8 cellular contexts compared by ENCODE assay signal in genomic region chr3:10010546-10011465, GRCh38. TPM values are rescaled to one million over a fixed set of nuclear protein-coding genes. Genes with fewer than 3 reads are reported as not detected.
DNase-seq lines count a peak whose midpoint lies in the region; ATAC-seq and TF ChIP-seq lines count a peak whose summit lies in the region.

No MANE protein-coding gene starts in this region.

- H3K36me3 ChIP-seq in endocrine pancreas (ENCODE audit: control insufficient read depth, insufficient read depth, low read length) = no peaks in the 10 kb centered on the region

- no peak for TF ChIP-seq CTCF in HL-60 (IDR thresholded peaks at IDR 0.05; ENCODE audit: insufficient read depth, low read length)

- no peaks in the 10 kb centered on the region for H3K9me3 ChIP-seq in endocrine pancreas (ENCODE audit: control insufficient read depth, low read length)

- no peaks in the 10 kb centered on the region for H3K27me3 ChIP-seq in HL-60 (ENCODE audit: insufficient read depth, poor library complexity, severe bottlenecking)
- H3K27me3 ChIP-seq in endocrine pancreas (ENCODE audit: control insufficient read depth, insufficient read depth, low read length) = no peaks in the 10 kb centered on the region

- H3K27ac ChIP-seq in HL-60 (replicated peaks) = no peak overlapping the region

- ATAC-seq in GM19468 (IDR thresholded peaks at IDR 0.05; ENCODE audit: extremely low read depth, unreplicated experiment) = peak; percentile 66

- peak overlapping the region; percentile 52 for H3K4me3 ChIP-seq in HL-60 (replicated peaks; ENCODE audit: insufficient read depth, low read length)
- H3K4me3 ChIP-seq in endocrine pancreas (ENCODE audit: control insufficient read depth, insufficient read depth, low read length) = no peak overlapping the region

- H3K9ac ChIP-seq in endocrine pancreas (ENCODE audit: control insufficient read depth, insufficient read depth, low read length) = peak overlapping the region; percentile 69

- DNase-seq in COLO668 (lab: John Stamatoyannopoulos, UW; ENCODE audit: unreplicated experiment) (peak; percentile 92), HL-60 (ENCODE audit: low read depth in 1 of 2, low spot score in 1 of 2) (peak; percentile 75 to 93), NOMO-1 (lab: John Stamatoyannopoulos, UW; ENCODE audit: unreplicated experiment in 2 of 2) (peak; percentile 89 to 91), mesenteric fat pad (ENCODE audit: low spot score) (peak; percentile 99)
- peak; percentile 21 for DNase-seq in activated CD8-positive, alpha-beta memory T cell treated with anti-CD3 and anti-CD28 coated beads, Interleukin-2, amount 50 U/mL, for 1 hour (ENCODE audit: extremely low read depth)
- peak; percentile 59 for DNase-seq in stimulated activated CD8-positive, alpha-beta memory T cell treated with anti-CD3 and anti-CD28 coated beads, Interleukin-12 subunit alpha, Interleukin-12 subunit beta, amount 100 ng/mL, for 24 hours (ENCODE audit: extremely low read depth)

- H3K4me1 ChIP-seq in endocrine pancreas (ENCODE audit: control insufficient read depth, insufficient read depth, low read length) = no peaks in the 10 kb centered on the region

RNA-seq across cellular contexts. Expression of gene FANCD2, which starts 15.4 kb away (rescaled TPM):
- 2.8 TPM for total RNA-seq in mesenteric fat pad

RNA-seq across cellular contexts. Expression of gene EMC3, which starts 24.2 kb away (rescaled TPM):
- total RNA-seq in mesenteric fat pad = 143 TPM

RNA-seq across cellular contexts. Expression of gene PRRT3, which starts 58.6 kb away (rescaled TPM):
- 1.6 TPM for total RNA-seq in mesenteric fat pad

Comparison
In these comparisons a context has a peak if more than half of its experiments do, and no peak if none do; other contexts are left out.
1. DNase-seq: peak in every context shown above with its lines; median percentile 99 in mesenteric fat pad; 92 in COLO668; 90 in NOMO-1; 84 in HL-60; 59 in stimulated activated CD8-positive, alpha-beta memory T cell treated with anti-CD3 and anti-CD28 coated beads, Interleukin-12 subunit alpha, Interleukin-12 subunit beta, amount 100 ng/mL, for 24 hours; 21 in activated CD8-positive, alpha-beta memory T cell treated with anti-CD3 and anti-CD28 coated beads, Interleukin-2, amount 50 U/mL, for 1 hour.